ENCODE assay signal across 28 cellular contexts in genomic region chr4:148790246-148790645, GRCh38.
"Had no signal": no experiment of that assay in that cellular context is flagged by ENCODE, and none has a peak within 500 bp of the region (broad histone marks: within the 10 kb centered on the region; RNA-seq: fewer than 3 reads in every experiment).

No MANE protein-coding gene starts in this region.

- H3K9me3 ChIP-seq: body of pancreas, esophagus squamous epithelium, heart right ventricle, psoas muscle, tibial artery had no signal

- H3K36me3 Mint-ChIP-seq: activated naive CD4-positive, alpha-beta T cell treated with anti-CD3 and anti-CD28 coated beads, Interleukin-2, amount 50 U/mL, for 72 hours; naive thymus-derived CD4-positive, alpha-beta T cell; stimulated activated memory B cell treated with anti-CD40 and anti-IgM and Interleukin-4, amounts not matched to agents 10 μg/mL and 1 μg/mL and 100 μg/mL, for 72 hours had no signal

- H3K4me3 Mint-ChIP-seq: activated CD4-positive, alpha-beta T cell treated with anti-CD3 and anti-CD28 coated beads, Interleukin-2, amount 10 ng/mL, durations not matched to agents 7 days and 5 days; activated CD8-positive, alpha-beta T cell treated with anti-CD3 and anti-CD28 coated beads for 36 hours; naive thymus-derived CD4-positive, alpha-beta T cell; stimulated activated memory B cell treated with anti-CD40 and anti-IgM and Interleukin-4, amounts not matched to agents 10 μg/mL and 1 μg/mL and 100 μg/mL, for 72 hours; stimulated activated naive CD8-positive, alpha-beta T cell treated with anti-CD3 and anti-CD28 coated beads, Interleukin-15, amount 100 ng/mL, for 72 hours had no signal

- H3K27me3 Mint-ChIP-seq: activated CD4-positive, alpha-beta T cell treated with anti-CD3 and anti-CD28 coated beads, Interleukin-2, amount 10 ng/mL, durations not matched to agents 7 days and 5 days; activated CD8-positive, alpha-beta T cell treated with anti-CD3 and anti-CD28 coated beads for 36 hours; stimulated activated naive CD8-positive, alpha-beta T cell treated with anti-CD3 and anti-CD28 coated beads, Interleukin-15, amount 100 ng/mL, for 72 hours had no signal

- H2AFZ ChIP-seq: parathyroid adenoma had no signal

- H3K27me3 ChIP-seq: body of pancreas, esophagus squamous epithelium, heart right ventricle, tibial artery had no signal

- H3K27ac Mint-ChIP-seq: activated CD4-positive, alpha-beta T cell treated with anti-CD3 and anti-CD28 coated beads, Interleukin-2, amount 10 ng/mL, durations not matched to agents 7 days and 5 days; activated CD8-positive, alpha-beta T cell treated with anti-CD3 and anti-CD28 coated beads for 36 hours; activated naive CD4-positive, alpha-beta T cell treated with anti-CD3 and anti-CD28 coated beads, Interleukin-2, amount 50 U/mL, for 72 hours; activated T-helper 2 cell treated with anti-CD3 and anti-CD28 coated beads, Interferon-gamma antibody, Interleukin-2, Interleukin-4, amounts not matched to agents 10 μg/mL and 5 μg/mL and 100 μg/mL, durations not matched to agents 14 hours and 24 hours and 36 hours; naive thymus-derived CD4-positive, alpha-beta T cell; stimulated activated memory B cell treated with anti-CD40 and anti-IgM and Interleukin-4, amounts not matched to agents 10 μg/mL and 1 μg/mL and 100 μg/mL, for 72 hours; stimulated activated naive CD8-positive, alpha-beta T cell treated with anti-CD3 and anti-CD28 coated beads, Interleukin-15, amount 100 ng/mL, for 72 hours had no signal

- H3K9me3 Mint-ChIP-seq: activated CD4-positive, alpha-beta T cell treated with anti-CD3 and anti-CD28 coated beads, Interleukin-2, amount 10 ng/mL, durations not matched to agents 7 days and 5 days; activated CD8-positive, alpha-beta T cell treated with anti-CD3 and anti-CD28 coated beads for 36 hours; activated naive CD4-positive, alpha-beta T cell treated with anti-CD3 and anti-CD28 coated beads, Interleukin-2, amount 50 U/mL, for 72 hours; activated T-helper 2 cell treated with anti-CD3 and anti-CD28 coated beads, Interferon-gamma antibody, Interleukin-2, Interleukin-4, amounts not matched to agents 10 μg/mL and 5 μg/mL and 100 μg/mL, durations not matched to agents 14 hours and 24 hours and 36 hours; stimulated activated memory B cell treated with anti-CD40 and anti-IgM and Interleukin-4, amounts not matched to agents 10 μg/mL and 1 μg/mL and 100 μg/mL, for 72 hours; stimulated activated naive CD8-positive, alpha-beta T cell treated with anti-CD3 and anti-CD28 coated beads, Interleukin-15, amount 100 ng/mL, for 72 hours had no signal

- H3K79me2 ChIP-seq: parathyroid adenoma had no signal

- H3K4me1 ChIP-seq: esophagus squamous epithelium, tibial artery had no signal

- ATAC-seq: activated CD8-positive, alpha-beta T cell treated with anti-CD3 and anti-CD28 coated beads for 36 hours; activated naive CD4-positive, alpha-beta T cell treated with anti-CD3 and anti-CD28 coated beads, Interleukin-2, amount 50 U/mL, for 72 hours; body of pancreas; heart right ventricle; left lobe of liver; naive thymus-derived CD4-positive, alpha-beta T cell; psoas muscle; stimulated activated memory B cell treated with anti-CD40 and anti-IgM and Interleukin-4, amounts not matched to agents 10 μg/mL and 1 μg/mL and 100 μg/mL, for 72 hours; stimulated activated naive CD8-positive, alpha-beta T cell treated with anti-CD3 and anti-CD28 coated beads, Interleukin-15, amount 100 ng/mL, for 72 hours had no signal

- H3K36me3 ChIP-seq: esophagus squamous epithelium, heart right ventricle, tibial artery had no signal

- H3K4me3 ChIP-seq: body of pancreas, esophagus squamous epithelium, heart right ventricle, psoas muscle, smooth muscle cell, tibial artery had no signal

- H3K9ac ChIP-seq: parathyroid adenoma had no signal

- H3K4me1 Mint-ChIP-seq: activated CD4-positive, alpha-beta T cell treated with anti-CD3 and anti-CD28 coated beads, Interleukin-2, amount 10 ng/mL, durations not matched to agents 7 days and 5 days; naive thymus-derived CD4-positive, alpha-beta T cell; stimulated activated memory B cell treated with anti-CD40 and anti-IgM and Interleukin-4, amounts not matched to agents 10 μg/mL and 1 μg/mL and 100 μg/mL, for 72 hours; stimulated activated naive CD8-positive, alpha-beta T cell treated with anti-CD3 and anti-CD28 coated beads, Interleukin-15, amount 100 ng/mL, for 72 hours had no signal

- H3K27ac ChIP-seq: body of pancreas, esophagus squamous epithelium, heart right ventricle, parathyroid adenoma, psoas muscle, tibial artery had no signal

- DNase-seq: activated CD4-positive, alpha-beta T cell treated with anti-CD3 and anti-CD28 coated beads, Interleukin-2, amount 10 ng/mL, durations not matched to agents 7 days and 5 days; activated CD4-positive, CD25-positive, alpha-beta regulatory T cell treated with anti-CD3 and anti-CD28 coated beads, Interleukin-2, amount 50 U/mL, for 72 hours; activated CD8-positive, alpha-beta T cell treated with anti-CD3 and anti-CD28 coated beads for 36 hours; activated naive CD4-positive, alpha-beta T cell; activated T-cell treated with anti-CD3 and anti-CD28 coated beads, Interleukin-2, amount 50 U/mL, for 48 hours; body of pancreas; dermis blood vessel endothelial cell; effector CD4-positive, alpha-beta T cell; esophagus squamous epithelium; foreskin melanocyte; heart right ventricle; midbrain; naive thymus-derived CD4-positive, alpha-beta T cell; nucleus accumbens; psoas muscle; stimulated activated CD4-positive, alpha-beta T cell treated with anti-CD3 and anti-CD28 coated beads, Interleukin-1b, Interleukin-23, amount 100 ng/mL, for 48 hours; stimulated activated CD4-positive, alpha-beta T cell treated with anti-CD3 and anti-CD28 coated beads, Interleukin-4, amount 100 ng/mL, for 4 hours; stimulated activated CD8-positive, alpha-beta memory T cell treated with anti-CD3 and anti-CD28 coated beads, Interleukin-4, amount 100 ng/mL, for 48 hours; stimulated activated naive CD8-positive, alpha-beta T cell treated with anti-CD3 and anti-CD28 coated beads, Interleukin-15, amount 100 ng/mL, for 72 hours; substantia nigra; T1000; tibial artery had no signal

- H3K4me2 ChIP-seq: smooth muscle cell had no signal
